Comparison of ENCODE assay signal across 13 cellular contexts in the genomic region with DNA sequence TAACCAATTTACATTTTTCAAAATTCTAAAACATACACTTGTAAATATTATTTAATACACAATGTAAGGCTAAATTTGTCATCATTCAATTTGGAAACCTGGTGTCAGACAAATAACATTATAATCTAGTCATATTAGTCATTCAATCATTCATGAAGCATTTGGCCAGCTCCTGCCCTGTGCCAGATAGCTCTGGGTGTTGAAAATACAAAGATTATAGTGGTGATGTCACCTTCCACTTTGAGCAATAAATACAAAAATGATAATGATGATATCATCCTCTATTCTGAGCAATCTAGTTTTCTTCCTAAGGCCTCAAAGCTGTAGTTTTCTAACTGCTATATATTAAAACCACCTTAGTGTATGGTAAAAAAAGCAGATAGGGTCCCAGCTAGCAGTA. TPM values are rescaled to one million over a fixed set of nuclear protein-coding genes. Genes with fewer than 3 reads are reported as not detected.
A peak's percentile ranks its signal among the peaks of the same experiment; 100 is the strongest.
DNase-seq lines count a peak whose midpoint lies in the region; ATAC-seq and TF ChIP-seq lines count a peak whose summit lies in the region.
"Had no signal": no experiment of that assay in that cellular context is flagged by ENCODE, and none has a peak within 500 bp of the region (broad histone marks: within the 10 kb centered on the region; RNA-seq: fewer than 3 reads in every experiment).

No MANE protein-coding gene starts in this region.

- no peak for TF ChIP-seq CTCF in fibroblast of villous mesenchyme (IDR thresholded peaks at IDR 0.05; ENCODE audit: insufficient read depth, low read depth, low read length)

- H3K4me3 ChIP-seq in fibroblast of villous mesenchyme (ENCODE audit: low read depth, low read length) = no peak overlapping the region
- H3K4me3 ChIP-seq: cardiac muscle cell had no signal

- DNase-seq in stimulated activated CD4-positive, alpha-beta T cell treated with anti-CD3 and anti-CD28 coated beads, Interleukin-1b, Interleukin-23, amount 100 ng/mL, for 48 hours = peak; percentile 27
- DNase-seq in stimulated activated CD4-positive, alpha-beta T cell treated with anti-CD3 and anti-CD28 coated beads, Interleukin-2, amount 100 ng/mL, for 24 hours = no peak
- DNase-seq in fibroblast of villous mesenchyme (ENCODE audit: low read depth) (peak; percentile 34), hippocampal formation (lab: John Stamatoyannopoulos, UW) (no peak)
- DNase-seq: activated CD4-positive, alpha-beta T cell treated with anti-CD3 and anti-CD28 coated beads for 48 hours; Calu3; natural killer cell; stimulated activated CD4-positive, alpha-beta T cell treated with anti-CD3 and anti-CD28 coated beads, Interleukin-15, amount 100 ng/mL, for 24 hours had no signal

- H3K9me3 Mint-ChIP-seq in activated T-helper 17 cell treated with anti-CD3 and anti-CD28 coated beads, Interleukin-2, amount 50 U/mL, for 72 hours = no peaks in the 10 kb centered on the region
- H3K9me3 Mint-ChIP-seq: natural killer cell had no signal

- peak; percentile 88 for ATAC-seq in activated T-helper 17 cell treated with anti-CD3 and anti-CD28 coated beads, Interleukin-2, amount 50 U/mL, for 72 hours (replicated peaks)
- ATAC-seq in GM18870 (IDR thresholded peaks at IDR 0.05; ENCODE audit: unreplicated experiment) (no peak), GM21723 (IDR thresholded peaks at IDR 0.05; ENCODE audit: unreplicated experiment) (no peak), GM21717 (IDR thresholded peaks at IDR 0.05; ENCODE audit: unreplicated experiment) (no peak)
- ATAC-seq: natural killer cell had no signal

- peak overlapping the region; percentile 13 for H3K4me3 Mint-ChIP-seq in activated T-helper 17 cell treated with anti-CD3 and anti-CD28 coated beads, Interleukin-2, amount 50 U/mL, for 72 hours
- H3K4me3 Mint-ChIP-seq: natural killer cell had no signal

- H3K36me3 Mint-ChIP-seq in activated T-helper 17 cell treated with anti-CD3 and anti-CD28 coated beads, Interleukin-2, amount 50 U/mL, for 72 hours (ENCODE audit: low read depth) = peaks cover 21% of the 10 kb centered on the region
- H3K36me3 Mint-ChIP-seq: natural killer cell had no signal

- peaks cover 8% of the 10 kb centered on the region for H3K4me1 Mint-ChIP-seq in activated T-helper 17 cell treated with anti-CD3 and anti-CD28 coated beads, Interleukin-2, amount 50 U/mL, for 72 hours

- H3K27me3 Mint-ChIP-seq in activated T-helper 17 cell treated with anti-CD3 and anti-CD28 coated beads, Interleukin-2, amount 50 U/mL, for 72 hours = no peaks in the 10 kb centered on the region

- H3K27ac Mint-ChIP-seq in activated T-helper 17 cell treated with anti-CD3 and anti-CD28 coated beads, Interleukin-2, amount 50 U/mL, for 72 hours = peak overlapping the region; percentile 71

RNA-seq across cellular contexts. Expression of gene MEMO1, which starts 23.4 kb away (rescaled TPM):
- total RNA-seq in activated T-helper 17 cell treated with anti-CD3 and anti-CD28 coated beads, Interleukin-2, amount 50 U/mL, for 72 hours = 10 to 100 TPM; 44.8 to 74.1 TPM
- total RNA-seq in fibroblast of villous mesenchyme = 34.8 and 47.1 TPM in 2 replicates

RNA-seq across cellular contexts. Expression of gene DPY30, which starts 52.2 kb away (rescaled TPM):
- total RNA-seq in activated T-helper 17 cell treated with anti-CD3 and anti-CD28 coated beads, Interleukin-2, amount 50 U/mL, for 72 hours = 10 to 100 TPM; 50.1 to 66.2 TPM
- total RNA-seq in fibroblast of villous mesenchyme = 43.8 and 63.9 TPM in 2 replicates

Comparison
In these comparisons a context has a peak if more than half of its experiments do, and no peak if none do; other contexts are left out.
1. DNase-seq: peak in stimulated activated CD4-positive, alpha-beta T cell treated with anti-CD3 and anti-CD28 coated beads, Interleukin-1b, Interleukin-23, amount 100 ng/mL, for 48 hours (single experiment) and fibroblast of villous mesenchyme (single experiment); none in stimulated activated CD4-positive, alpha-beta T cell treated with anti-CD3 and anti-CD28 coated beads, Interleukin-2, amount 100 ng/mL, for 24 hours (0 of 2) and hippocampal formation (0 of 2).